ENCODE assay signal across 10 cellular contexts in genomic region chr1:234844479-234845031, GRCh38.
A peak's percentile ranks its signal among the peaks of the same experiment; 100 is the strongest.
DNase-seq lines count a peak whose midpoint lies in the region; ATAC-seq, FAIRE-seq and TF ChIP-seq lines count a peak whose summit lies in the region.
"Had no signal": no experiment of that assay in that cellular context is flagged by ENCODE, and none has a peak within 500 bp of the region (broad histone marks: within the 10 kb centered on the region; RNA-seq: fewer than 3 reads in every experiment).

No MANE protein-coding gene starts in this region.

- TF ChIP-seq CTCF in GM12875 (IDR thresholded peaks at IDR 0.05; ENCODE audit: borderline replicate concordance, insufficient read depth, low read depth, low read length) = no peak

- peak overlapping the region; percentile 91 for H3K27ac Mint-ChIP-seq in T-helper 1 cell treated with Interleukin-12 subunit alpha and Interleukin-12 subunit beta and Interleukin-4 antibody, amounts not matched to agents 30 μg/mL and 1 μg/mL, for 36 hours
- H3K27ac Mint-ChIP-seq: progenitor cell of endocrine pancreas had no signal

- no peaks in the 10 kb centered on the region for H3K79me2 ChIP-seq in ACC112 (ENCODE audit: control insufficient read depth, insufficient read depth, low read length, unreplicated experiment)

- no peaks in the 10 kb centered on the region for H3K36me3 Mint-ChIP-seq in T-helper 1 cell treated with Interleukin-12 subunit alpha and Interleukin-12 subunit beta and Interleukin-4 antibody, amounts not matched to agents 30 μg/mL and 1 μg/mL, for 36 hours (ENCODE audit: low read depth)

- FAIRE-seq in HTR-8/SVneo (lab: Jason Lieb, UNC) = no peak

- peaks cover 31% of the 10 kb centered on the region for H3K4me1 ChIP-seq in ACC112 (ENCODE audit: control insufficient read depth, insufficient read depth, low read length, unreplicated experiment)

- H3K4me3 ChIP-seq in ACC112 (ENCODE audit: low read depth, low read length) (no peak overlapping the region), GM12875 (ENCODE audit: low read depth, low read length) (peak overlapping the region; percentile 8)

- peak overlapping the region; percentile 72 for H3K4me3 Mint-ChIP-seq in T-helper 1 cell treated with Interleukin-12 subunit alpha and Interleukin-12 subunit beta and Interleukin-4 antibody, amounts not matched to agents 30 μg/mL and 1 μg/mL, for 36 hours

- H3K9me3 Mint-ChIP-seq in T-helper 1 cell treated with Interleukin-12 subunit alpha and Interleukin-12 subunit beta and Interleukin-4 antibody, amounts not matched to agents 30 μg/mL and 1 μg/mL, for 36 hours = no peaks in the 10 kb centered on the region

- peak overlapping the region; percentile 62 for H2AFZ ChIP-seq in ACC112 (ENCODE audit: low read length, unreplicated experiment)

- H3K27me3 ChIP-seq in ACC112 (ENCODE audit: insufficient read depth, low read length) = no peaks in the 10 kb centered on the region

- no peak overlapping the region for H3K27ac ChIP-seq in ACC112 (ENCODE audit: low read depth, low read length)

- ATAC-seq in GM18502 (IDR thresholded peaks at IDR 0.05; ENCODE audit: poor library complexity, unreplicated experiment) = no peak

- DNase-seq in iris pigment epithelial cell (ENCODE audit: low read depth) (peak; percentile 47), NCI-H510A (lab: John Stamatoyannopoulos, UW) (no peak), HTR-8/SVneo (ENCODE audit: insufficient read length, low spot score) (no peak)
- DNase-seq in activated CD4-positive, CD25-positive, alpha-beta regulatory T cell treated with anti-CD3 and anti-CD28 coated beads, Interleukin-2, amount 50 U/mL, for 72 hours = no peak
- DNase-seq: Calu3 had no signal

- no peaks in the 10 kb centered on the region for H3K36me3 ChIP-seq in ACC112 (ENCODE audit: insufficient read depth, low read length)

- H3K4me1 Mint-ChIP-seq in T-helper 1 cell treated with Interleukin-12 subunit alpha and Interleukin-12 subunit beta and Interleukin-4 antibody, amounts not matched to agents 30 μg/mL and 1 μg/mL, for 36 hours (ENCODE audit: low read depth) = peaks cover 82% of the 10 kb centered on the region

- no peaks in the 10 kb centered on the region for H3K27me3 Mint-ChIP-seq in T-helper 1 cell treated with Interleukin-12 subunit alpha and Interleukin-12 subunit beta and Interleukin-4 antibody, amounts not matched to agents 30 μg/mL and 1 μg/mL, for 36 hours (ENCODE audit: low read depth)
- H3K27me3 Mint-ChIP-seq: progenitor cell of endocrine pancreas had no signal
